ENCODE assay signal across 25 cellular contexts in the genomic region with DNA sequence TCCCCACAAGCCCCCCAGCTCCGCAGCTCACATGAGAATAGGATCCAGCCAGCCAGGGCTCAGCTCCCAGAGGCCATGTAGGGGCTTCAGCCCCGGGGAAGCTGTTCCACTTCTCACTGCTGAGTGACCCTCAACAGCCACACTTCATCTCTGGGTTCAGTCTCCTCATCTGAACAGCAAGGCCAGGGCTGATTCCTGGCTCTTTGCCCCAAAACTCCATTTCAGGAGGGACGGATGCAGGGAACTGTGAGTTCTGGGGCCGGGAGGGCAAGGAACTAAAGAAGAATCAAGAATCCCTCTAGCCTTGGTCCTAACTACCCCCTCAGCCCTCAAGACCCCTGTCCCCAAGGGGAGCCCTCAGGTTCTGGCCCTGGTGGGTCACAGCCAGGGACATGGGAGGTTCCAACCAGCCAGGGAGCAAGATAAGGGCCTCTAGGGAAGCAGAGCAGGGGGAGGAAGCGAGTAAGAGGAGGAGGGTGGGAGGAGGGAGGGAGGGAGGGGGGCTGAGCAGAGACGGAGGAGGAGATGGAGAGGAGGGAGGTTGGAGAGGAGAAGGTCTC. TPM values are rescaled to one million over a fixed set of nuclear protein-coding genes. Genes with fewer than 3 reads are reported as not detected.
DNase-seq lines count a peak whose midpoint lies in the region; TF ChIP-seq lines count a peak whose summit lies in the region.
"Had no signal": no experiment of that assay in that cellular context is flagged by ENCODE, and none has a peak within 500 bp of the region (broad histone marks: within the 10 kb centered on the region; RNA-seq: fewer than 3 reads in every experiment).

No MANE protein-coding gene starts in this region.

- POLR2A ChIA-PET in HEK293T (lab: Yijun Ruan, JAX), result interaction anchor here (1.5 kb wide), 1 partner anchor 9 kb away, joined by 3 read pairs; no protein-coding TSS in a partner anchor

- no peak for TF ChIP-seq POLR2A in esophagus squamous epithelium (IDR thresholded peaks at IDR 0.05)
- no peak for TF ChIP-seq POLR2A in prostate gland (IDR thresholded peaks at IDR 0.05)

- H3K9me3 ChIP-seq in ES-I3 (ENCODE audit: control insufficient read depth, insufficient read depth, low read length), result no peaks in the 10 kb centered on the region
- no peaks in the 10 kb centered on the region for H3K9me3 ChIP-seq in esophagus squamous epithelium
- H3K9me3 ChIP-seq in prostate gland, result no peaks in the 10 kb centered on the region
- H3K9me3 ChIP-seq: BLaER1 treated with 17β-estradiol and CSF1 and Interleukin-3, amounts not matched to agents 10 nM and 100 nM; body of pancreas; spleen; upper lobe of left lung had no signal

- DNase-seq in OCI-M1 (lab: John Stamatoyannopoulos, UW) (peak; percentile 43), esophagus squamous epithelium (lab: John Stamatoyannopoulos, UW) (no peak), prostate gland (ENCODE audit: low spot score) (no peak), HEK293T (ENCODE audit: extremely low spot score) (no peak), AG20443 (ENCODE audit: low spot score) (no peak), NCI-H345 (lab: John Stamatoyannopoulos, UW) (no peak), hypothalamus (lab: John Stamatoyannopoulos, UW) (no peak)
- DNase-seq: ACHN; activated CD4-positive, alpha-beta T cell treated with anti-CD3 and anti-CD28 coated beads, Interleukin-2, amount 50 U/mL, for 1 hour; activated CD8-positive, alpha-beta memory T cell treated with anti-CD3 and anti-CD28 coated beads, Interleukin-2, amount 50 U/mL, for 4 hours; activated naive CD8-positive, alpha-beta T cell treated with anti-CD3 and anti-CD28 coated beads, Interleukin-2, amount 10 ng/mL, durations not matched to agents 7 days and 5 days; body of pancreas; HFFc6; left cardiac atrium; midbrain; NCI-H1048; NCI-H2081; NCI-H510A treated with DMSO at 0.1 percent for 48 hours; spleen; stimulated activated CD4-positive, alpha-beta T cell treated with anti-CD3 and anti-CD28 coated beads, Interleukin-4, amount 100 ng/mL, for 4 hours; stimulated activated naive CD8-positive, alpha-beta T cell treated with anti-CD3 and anti-CD28 coated beads, Interleukin-15, amount 100 ng/mL, for 72 hours; upper lobe of left lung had no signal

- intact Hi-C loops in esophagus squamous epithelium (cut with DNase I), result no loop called here
- intact Hi-C loops in prostate gland (cut with DNase I), result no loop called here

- peaks cover 17% of the 10 kb centered on the region for H3K4me1 ChIP-seq in ES-I3 (ENCODE audit: insufficient read depth, low read length)
- H3K4me1 ChIP-seq in esophagus squamous epithelium, result peaks cover 0 to 35% (median 5%) of the 10 kb centered on the region in 3 donors
- no peaks in the 10 kb centered on the region for H3K4me1 ChIP-seq in prostate gland (replicated peaks)

- 56 to 63% methylated on average over 2 to 4 of the region's 6 CpGs for WGBS in esophagus squamous epithelium, 2 donors
- 51% methylated on average over 6 of the region's 6 CpGs for WGBS in prostate gland

- no peak overlapping the region for H3K4me3 ChIP-seq in esophagus squamous epithelium
- no peak overlapping the region for H3K4me3 ChIP-seq in prostate gland
- H3K4me3 ChIP-seq: BLaER1 treated with 17β-estradiol and CSF1 and Interleukin-3, amounts not matched to agents 10 nM and 100 nM; body of pancreas; coronary artery; spleen; upper lobe of left lung had no signal

- H3K36me3 ChIP-seq in ES-I3 (ENCODE audit: insufficient read depth, low read length) (no peaks in the 10 kb centered on the region), esophagus squamous epithelium (no peaks in the 10 kb centered on the region), prostate gland (no peaks in the 10 kb centered on the region)
- H3K36me3 ChIP-seq: spleen, upper lobe of left lung had no signal

- CTCF ChIA-PET in HEK293T (lab: Yijun Ruan, JAX), result interaction anchor here (1.3 kb wide), 1 partner anchor 19 kb away, joined by 3 read pairs; no protein-coding TSS in a partner anchor

- TF ChIP-seq CTCF in esophagus squamous epithelium (IDR thresholded peaks at IDR 0.05) (no peak), prostate gland (IDR thresholded peaks at IDR 0.05) (no peak)

- H3K27me3 ChIP-seq in esophagus squamous epithelium (no peaks in the 10 kb centered on the region), prostate gland (replicated peaks; ENCODE audit: insufficient read depth) (no peaks in the 10 kb centered on the region)
- H3K27me3 ChIP-seq: body of pancreas, spleen, upper lobe of left lung had no signal

- peak overlapping the region; percentile 15; the same call in 1 of the 2 replicates for H3K9ac ChIP-seq in ES-I3 (ENCODE audit: low read depth, low read length)
- H3K9ac ChIP-seq: BLaER1 treated with 17β-estradiol and CSF1 and Interleukin-3, amounts not matched to agents 10 nM and 100 nM had no signal

- H3K27ac ChIP-seq in esophagus squamous epithelium, result peak overlapping the region in 3 of 4 donors; percentile 47 to 76 (median 54)
- peak overlapping the region; percentile 26 to 41 for H3K27ac ChIP-seq in prostate gland
- H3K27ac ChIP-seq: BLaER1 treated with 17β-estradiol and CSF1 and Interleukin-3, amounts not matched to agents 10 nM and 100 nM; body of pancreas; upper lobe of left lung had no signal

TF ChIP-seq in HEK293T, 16 proteins besides CTCF, POLR2A, EP300 and RAD21:
- no peak for TF ChIP-seq TARDBP (IDR thresholded peaks at IDR 0.05)

RNA-seq across cellular contexts. Expression of a gene that starts 13.1 kb away (rescaled TPM):
- 10 to 100 TPM in 1 of 4 donors, 1 to 10 TPM in 3; 2.9 to 11.6 (median 5.1) TPM for total RNA-seq in esophagus squamous epithelium
- 10 to 100 TPM; 25.5 to 39.6 TPM for total RNA-seq in prostate gland
